ENCODE assay signal across 10 cellular contexts in genomic region chr3:122021811-122022401, GRCh38. TPM values are rescaled to one million over a fixed set of nuclear protein-coding genes. Genes with fewer than 3 reads are reported as not detected.
A peak's percentile ranks its signal among the peaks of the same experiment; 100 is the strongest.
DNase-seq lines count a peak whose midpoint lies in the region; ATAC-seq and TF ChIP-seq lines count a peak whose summit lies in the region.
"Had no signal": no experiment of that assay in that cellular context is flagged by ENCODE, and none has a peak within 500 bp of the region (broad histone marks: within the 10 kb centered on the region; RNA-seq: fewer than 3 reads in every experiment).

TSS of gene ILDR1 (minus strand) at chr3:122022247. CDS start at chr3:122022077, 170 bp downstream.

- intact Hi-C loops in left ventricle myocardium inferior (cut with micrococcal nuclease) = no loop called here

- H3K27ac ChIP-seq in OCI-LY1 (ENCODE audit: low read depth, low read length, poor library complexity, severe bottlenecking) (peak within 1 kb of the TSS; percentile 85), left ventricle myocardium inferior (replicated peaks) (no peak within 1 kb of the TSS)
- H3K27ac ChIP-seq: SK-N-MC had no signal

- H3K27ac Mint-ChIP-seq in stimulated activated naive CD8-positive, alpha-beta T cell treated with anti-CD3 and anti-CD28 coated beads, Interleukin-15, amount 100 ng/mL, for 72 hours = no peak within 1 kb of the TSS

- H3K4me1 ChIP-seq in OCI-LY1 (ENCODE audit: insufficient read depth, low read length, severe bottlenecking) (peaks cover 71% of the 10 kb centered on the region), left ventricle myocardium inferior (peaks cover 8% of the 10 kb centered on the region)

- peak; percentile 62 for DNase-seq in GM13977 (ENCODE audit: low spot score)
- DNase-seq in left ventricle myocardium inferior = no peak
- DNase-seq in stimulated activated naive CD8-positive, alpha-beta T cell treated with anti-CD3 and anti-CD28 coated beads, Interleukin-15, amount 100 ng/mL, for 72 hours = no peak
- DNase-seq in putamen (ENCODE audit: low spot score) = no peak
- DNase-seq in SKM-1 treated with dmso at 0.1 percent for 144 hours (lab: John Stamatoyannopoulos, UW; ENCODE audit: unreplicated experiment) = no peak

- peak within 1 kb of the TSS; percentile 78 to 81 for H3K4me3 Mint-ChIP-seq in stimulated activated naive CD8-positive, alpha-beta T cell treated with anti-CD3 and anti-CD28 coated beads, Interleukin-15, amount 100 ng/mL, for 72 hours

- TF ChIP-seq CTCF in GM13977 (IDR thresholded peaks at IDR 0.05; ENCODE audit: extremely low read depth, insufficient read depth, missing control alignments) (no peak), OCI-LY1 (IDR thresholded peaks at IDR 0.05; ENCODE audit: low read length) (no peak), left ventricle myocardium inferior (IDR thresholded peaks at IDR 0.05; ENCODE audit: borderline replicate concordance) (no peak)

- H3K36me3 ChIP-seq in OCI-LY1 (ENCODE audit: insufficient read depth, low read length) = no peaks in the 10 kb centered on the region
- H3K36me3 ChIP-seq in left ventricle myocardium inferior = no peaks in the 10 kb centered on the region

- in situ Hi-C loops in GM13977 (cut with MboI; ENCODE audit: low pct_unique_long_range_greater_than_20kb, low sequenced_read_pairs, unreplicated experiment) = no loop called here

- H3K9ac ChIP-seq in OCI-LY1 (ENCODE audit: low read length) = peak within 1 kb of the TSS; percentile 58

- H3K4me2 ChIP-seq in OCI-LY1 (ENCODE audit: low read length) = peak within 1 kb of the TSS; percentile 70

- H3K27me3 ChIP-seq in OCI-LY1 (ENCODE audit: insufficient read depth, low read length) (no peaks in the 10 kb centered on the region), left ventricle myocardium inferior (ENCODE audit: low read depth) (peaks cover 25% of the 10 kb centered on the region)

- no peaks in the 10 kb centered on the region for H3F3A ChIP-seq in OCI-LY1 (ENCODE audit: insufficient read depth, low read length)

- peak; percentile 52 for ATAC-seq in HG02798 (IDR thresholded peaks at IDR 0.05; ENCODE audit: poor library complexity, unreplicated experiment)
- peak; percentile 66 for ATAC-seq in stimulated activated naive CD8-positive, alpha-beta T cell treated with anti-CD3 and anti-CD28 coated beads, Interleukin-15, amount 100 ng/mL, for 72 hours
- ATAC-seq in HG02884 (IDR thresholded peaks at IDR 0.05; ENCODE audit: unreplicated experiment) = no peak

- no peaks in the 10 kb centered on the region for H4K20me1 ChIP-seq in OCI-LY1 (ENCODE audit: insufficient read depth, low read length)

- peak within 1 kb of the TSS; percentile 65 for H3K4me3 ChIP-seq in OCI-LY1 (ENCODE audit: low read depth, low read length, poor library complexity, severe bottlenecking)
- H3K4me3 ChIP-seq in left ventricle myocardium inferior = peak within 1 kb of the TSS; percentile 59
- H3K4me3 ChIP-seq: SK-N-MC had no signal

- H3K9me3 ChIP-seq in OCI-LY1 (ENCODE audit: low read length) = no peaks in the 10 kb centered on the region
- H3K9me3 ChIP-seq in left ventricle myocardium inferior (replicated peaks) = no peaks in the 10 kb centered on the region

- H2AFZ ChIP-seq in OCI-LY1 (ENCODE audit: low read length) = no peak within 1 kb of the TSS; the same call in 1 of the 2 replicates

- H3K4me1 Mint-ChIP-seq in stimulated activated naive CD8-positive, alpha-beta T cell treated with anti-CD3 and anti-CD28 coated beads, Interleukin-15, amount 100 ng/mL, for 72 hours = peaks cover 6% of the 10 kb centered on the region

- H3K27me3 Mint-ChIP-seq in stimulated activated naive CD8-positive, alpha-beta T cell treated with anti-CD3 and anti-CD28 coated beads, Interleukin-15, amount 100 ng/mL, for 72 hours = peaks cover 50% of the 10 kb centered on the region

- H3K9me2 ChIP-seq in OCI-LY1 (ENCODE audit: low read depth, low read length) = no peaks in the 10 kb centered on the region

- H3K79me2 ChIP-seq in OCI-LY1 (ENCODE audit: insufficient read depth, low read length) = no peaks in the 10 kb centered on the region

- H3K9me3 Mint-ChIP-seq in stimulated activated naive CD8-positive, alpha-beta T cell treated with anti-CD3 and anti-CD28 coated beads, Interleukin-15, amount 100 ng/mL, for 72 hours = no peaks in the 10 kb centered on the region

RNA-seq across cellular contexts. Expression of gene ILDR1, which starts in this region (rescaled TPM):
- total RNA-seq in left ventricle myocardium inferior = 0.33 TPM
- total RNA-seq: myocyte had no signal
